In the genomic region with DNA sequence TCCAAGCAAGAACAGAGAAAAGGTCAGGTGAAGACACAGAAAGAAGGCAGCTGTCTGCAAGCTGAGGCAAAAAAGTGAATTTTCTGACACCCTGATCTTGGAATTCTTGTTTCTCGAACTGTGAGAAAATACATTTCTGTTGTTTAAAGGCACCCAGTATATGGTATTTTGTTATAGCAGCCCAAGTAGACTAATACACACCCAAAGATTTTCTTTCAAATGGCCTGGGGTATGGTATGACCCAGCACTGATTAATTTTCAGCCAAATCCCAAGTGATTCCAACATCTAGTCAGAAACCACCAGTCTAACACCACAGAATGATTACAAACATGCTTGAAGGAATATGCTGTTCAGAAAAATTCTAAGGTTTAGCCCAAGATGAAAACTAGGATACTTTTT, we compare ENCODE assay signal across 2 cellular contexts.
A peak's percentile ranks its signal among the peaks of the same experiment; 100 is the strongest.
TF ChIP-seq lines count a peak whose summit lies in the region.

No MANE protein-coding gene starts in this region.

TF ChIP-seq in HepG2, 621 proteins besides CTCF, POLR2A, EP300 and RAD21:
- no peak for TF ChIP-seq NCOA1 (CRISPR knock-in tag; IDR thresholded peaks at IDR 0.05)
- peak; percentile 78; the same call in 1 of the 2 replicates for TF ChIP-seq ZNF12 (CRISPR knock-in tag; IDR thresholded peaks at IDR 0.05)
TF ChIP-seq in HepG2: peak in this region for 1.

TF ChIP-seq in K562, 482 proteins besides CTCF, POLR2A, EP300 and RAD21:
- TF ChIP-seq, protein P1, sequence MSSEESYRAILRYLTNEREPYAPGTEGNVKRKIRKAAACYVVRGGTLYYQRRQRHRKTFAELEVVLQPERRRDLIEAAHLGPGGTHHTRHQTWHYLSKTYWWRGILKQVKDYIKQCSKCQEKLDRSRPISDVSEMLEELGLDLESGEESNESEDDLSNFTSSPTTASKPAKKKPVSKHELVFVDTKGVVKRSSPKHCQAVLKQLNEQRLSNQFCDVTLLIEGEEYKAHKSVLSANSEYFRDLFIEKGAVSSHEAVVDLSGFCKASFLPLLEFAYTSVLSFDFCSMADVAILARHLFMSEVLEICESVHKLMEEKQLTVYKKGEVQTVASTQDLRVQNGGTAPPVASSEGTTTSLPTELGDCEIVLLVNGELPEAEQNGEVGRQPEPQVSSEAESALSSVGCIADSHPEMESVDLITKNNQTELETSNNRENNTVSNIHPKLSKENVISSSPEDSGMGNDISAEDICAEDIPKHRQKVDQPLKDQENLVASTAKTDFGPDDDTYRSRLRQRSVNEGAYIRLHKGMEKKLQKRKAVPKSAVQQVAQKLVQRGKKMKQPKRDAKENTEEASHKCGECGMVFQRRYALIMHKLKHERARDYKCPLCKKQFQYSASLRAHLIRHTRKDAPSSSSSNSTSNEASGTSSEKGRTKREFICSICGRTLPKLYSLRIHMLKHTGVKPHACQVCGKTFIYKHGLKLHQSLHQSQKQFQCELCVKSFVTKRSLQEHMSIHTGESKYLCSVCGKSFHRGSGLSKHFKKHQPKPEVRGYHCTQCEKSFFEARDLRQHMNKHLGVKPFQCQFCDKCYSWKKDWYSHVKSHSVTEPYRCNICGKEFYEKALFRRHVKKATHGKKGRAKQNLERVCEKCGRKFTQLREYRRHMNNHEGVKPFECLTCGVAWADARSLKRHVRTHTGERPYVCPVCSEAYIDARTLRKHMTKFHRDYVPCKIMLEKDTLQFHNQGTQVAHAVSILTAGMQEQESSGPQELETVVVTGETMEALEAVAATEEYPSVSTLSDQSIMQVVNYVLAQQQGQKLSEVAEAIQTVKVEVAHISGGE (CRISPR knock-in tag; IDR thresholded peaks at IDR 0.05): peak in 1 of 3 experiments; percentile 41; a peak in 1 of 6 replicates
- peak; percentile 83; the same call in 1 of the 2 replicates for TF ChIP-seq ZNF12 (CRISPR knock-in tag; IDR thresholded peaks at IDR 0.05)
- TF ChIP-seq ELF1 (tag; IDR thresholded peaks at IDR 0.05): no peak
- TF ChIP-seq, protein P2, sequence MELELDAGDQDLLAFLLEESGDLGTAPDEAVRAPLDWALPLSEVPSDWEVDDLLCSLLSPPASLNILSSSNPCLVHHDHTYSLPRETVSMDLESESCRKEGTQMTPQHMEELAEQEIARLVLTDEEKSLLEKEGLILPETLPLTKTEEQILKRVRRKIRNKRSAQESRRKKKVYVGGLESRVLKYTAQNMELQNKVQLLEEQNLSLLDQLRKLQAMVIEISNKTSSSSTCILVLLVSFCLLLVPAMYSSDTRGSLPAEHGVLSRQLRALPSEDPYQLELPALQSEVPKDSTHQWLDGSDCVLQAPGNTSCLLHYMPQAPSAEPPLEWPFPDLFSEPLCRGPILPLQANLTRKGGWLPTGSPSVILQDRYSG (tag; conservative IDR thresholded peaks at IDR 0.05; ENCODE audit: low read depth): no peak
TF ChIP-seq in K562: peak in this region for 2.
